Comparison of ENCODE assay signal across 11 cellular contexts in the genomic region with DNA sequence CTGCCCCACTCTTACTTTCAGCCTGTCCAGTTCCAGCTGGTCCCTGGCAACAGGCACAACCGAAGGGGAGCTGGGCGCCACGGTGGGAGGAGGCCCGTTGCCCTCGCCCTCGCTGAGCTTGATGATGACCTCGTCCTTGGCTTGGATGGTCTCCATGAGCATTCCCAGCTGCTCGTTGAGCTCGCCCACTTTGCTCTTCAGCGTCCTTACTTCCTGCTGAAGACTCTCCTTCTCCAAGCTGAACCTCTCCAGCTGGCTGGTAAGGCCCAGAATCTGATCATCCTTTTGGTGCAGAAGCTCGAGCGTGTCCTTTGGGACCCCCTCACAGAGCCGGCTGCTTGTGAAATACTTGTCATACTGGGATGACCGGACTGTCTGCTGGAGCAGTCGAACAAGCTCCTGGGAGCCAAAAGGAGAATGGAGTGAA. TPM values are rescaled to one million over a fixed set of nuclear protein-coding genes. Genes with fewer than 3 reads are reported as not detected.
DNase-seq lines count a peak whose midpoint lies in the region; ATAC-seq, FAIRE-seq and TF ChIP-seq lines count a peak whose summit lies in the region.
"Had no signal": no experiment of that assay in that cellular context is flagged by ENCODE, and none has a peak within 500 bp of the region (broad histone marks: within the 10 kb centered on the region; RNA-seq: fewer than 3 reads in every experiment).

No MANE protein-coding gene starts in this region.

- no peaks in the 10 kb centered on the region for H3K27me3 ChIP-seq in liver (ENCODE audit: control insufficient read depth in 4 of 4, insufficient read depth in 4 of 4, low read length in 3 of 4)
- no peaks in the 10 kb centered on the region for H3K27me3 ChIP-seq in HepG2 (ENCODE audit: control insufficient read depth in 1 of 2, insufficient read depth in 2 of 2, low read length in 2 of 2)
- no peaks in the 10 kb centered on the region for H3K27me3 ChIP-seq in left lung

- POLR2A ChIA-PET in HepG2 (lab: Yijun Ruan, JAX): no interaction called here

- no peak overlapping the region for H3K4me2 ChIP-seq in HepG2 (ENCODE audit: low read depth, low read length)

- H2AFZ ChIP-seq in HepG2 (ENCODE audit: low read length): no peak overlapping the region

- in situ Hi-C loops in HepG2 (cut with HindIII; ENCODE audit: extremely low pct_ligation_motif_present, low pct_unique_long_range_greater_than_20kb): no loop called here

- H3K36me3 ChIP-seq in liver (ENCODE audit: control insufficient read depth in 4 of 4, insufficient read depth in 3 of 4, low read depth in 1 of 4, low read length in 3 of 4) (peaks cover 6 to 48% (median 23%) of the 10 kb centered on the region in 4 donors), HepG2 (replicated peaks in 1 of 2; ENCODE audit: control insufficient read depth in 1 of 2, insufficient read depth in 2 of 2, low read length in 2 of 2) (peaks cover 13 to 24% of the 10 kb centered on the region in 2 experiments; a peak in 4 of 5 replicates), left lung (peaks cover 0 to 82% of the 10 kb centered on the region in 2 donors)

- no peak for TF ChIP-seq POLR2A in HepG2 (IDR thresholded peaks at IDR 0.05; ENCODE audit: insufficient read depth in 1 of 2, low read depth in 2 of 2, low read length in 2 of 2)

- FAIRE-seq in HepG2 (lab: Jason Lieb, UNC): no peak

- peak overlapping the region in 1 of 2 donors; percentile 35 for H3K27ac ChIP-seq in liver (ENCODE audit: low read depth in 1 of 2, low read length in 2 of 2)
- no peak overlapping the region for H3K27ac ChIP-seq in HepG2 (ENCODE audit: extremely low read length, insufficient read depth, low read length)
- peak overlapping the region; percentile 49 to 81 for H3K27ac ChIP-seq in left lung

- ATAC-seq in HepG2 (no peak), left lung (peak; percentile 37), sciatic nerve (peak; percentile 94), HG03280 (IDR thresholded peaks at IDR 0.05; ENCODE audit: unreplicated experiment) (no peak)
- ATAC-seq in activated CD4-positive, CD25-positive, alpha-beta regulatory T cell treated with anti-CD3 and anti-CD28 coated beads, Interleukin-2, amount 50 U/mL, for 24 hours: no peak
- ATAC-seq: Panc1 had no signal

- no peak for TF ChIP-seq RAD21 in liver (IDR thresholded peaks at IDR 0.05)
- TF ChIP-seq RAD21 in HepG2 (CRISPR knock-in tag; IDR thresholded peaks at IDR 0.05): no peak

- intact Hi-C loops in HepG2 (cut with micrococcal nuclease; ENCODE audit: unreplicated experiment) (no loop called here), left lung (cut with DNase I) (no loop called here), sciatic nerve (cut with DNase I) (no loop called here)

- no peaks in the 10 kb centered on the region for H3K79me2 ChIP-seq in HepG2 (ENCODE audit: insufficient read depth, low read length)

- no peak for TF ChIP-seq CTCF in liver (IDR thresholded peaks at IDR 0.05; ENCODE audit: low read depth, low read length, missing input control)
- no peak for TF ChIP-seq CTCF in HepG2 (CRISPR knock-in tag; IDR thresholded peaks at IDR 0.05)
- no peak for TF ChIP-seq CTCF in left lung (IDR thresholded peaks at IDR 0.05)

- H4K20me1 ChIP-seq in HepG2 (ENCODE audit: insufficient read depth, low read length): no peaks in the 10 kb centered on the region

- CTCF ChIA-PET in HepG2 (lab: Yijun Ruan, JAX; ENCODE audit: low intra/inter-chr PET ratio, low total read pairs): no interaction called here

- no peaks in the 10 kb centered on the region for H3K9me3 ChIP-seq in liver (ENCODE audit: control insufficient read depth in 4 of 4, low read length in 3 of 4)
- H3K9me3 ChIP-seq in HepG2 (ENCODE audit: low read length): no peaks in the 10 kb centered on the region
- H3K9me3 ChIP-seq in left lung: no peaks in the 10 kb centered on the region

- WGBS in liver: 83% methylated on average over 15 of the region's 15 CpGs
- WGBS in HepG2 (ENCODE audit: low lambda C conversion rate): 97% methylated on average over 15 of the region's 15 CpGs

- TF ChIP-seq EP300 in HepG2 (IDR thresholded peaks at IDR 0.05; ENCODE audit: low read depth in 2 of 2, low read length in 2 of 2) (no peak), HepG2 (CRISPR knock-in tag; IDR thresholded peaks at IDR 0.05; ENCODE audit: borderline replicate concordance) (no peak)

- H3K9ac ChIP-seq in liver (ENCODE audit: low read depth in 1 of 2, low read length in 2 of 2) (no peak overlapping the region), HepG2 (ENCODE audit: insufficient read depth, low read depth, low read length) (no peak overlapping the region)

- H3K4me1 ChIP-seq in liver (ENCODE audit: control insufficient read depth in 4 of 4, insufficient read depth in 4 of 4, low read length in 3 of 4): peaks cover 3 to 24% (median 15%) of the 10 kb centered on the region in 4 donors
- H3K4me1 ChIP-seq in HepG2 (ENCODE audit: insufficient read depth, low read length): peaks cover under 1% of the 10 kb centered on the region; the same call in 1 of the 2 replicates
- H3K4me1 ChIP-seq in left lung: peaks cover 20 to 43% of the 10 kb centered on the region in 2 donors

- no TSS peak for BruUV-seq in HepG2 (replicated peaks; lab: Mats Ljungman, UMichigan)

- H3K4me3 ChIP-seq in liver (ENCODE audit: low read depth in 1 of 3, low read length in 3 of 3) (no peak overlapping the region), HepG2 (replicated peaks in 1 of 3; ENCODE audit: insufficient read depth in 1 of 3, low read depth in 2 of 3, low read length in 3 of 3) (no peak overlapping the region), left lung (no peak overlapping the region)

- no peak for DNase-seq in HepG2 (ENCODE audit: low spot score)
- DNase-seq in left lung: peak in 1 of 2 donors; percentile 76
- DNase-seq in sciatic nerve (ENCODE audit: low spot score): peak; percentile 72
- DNase-seq in NCI-H774 (lab: John Stamatoyannopoulos, UW): no peak
- no peak for DNase-seq in NCI-H526 (lab: John Stamatoyannopoulos, UW)
- DNase-seq: NCI-H2171 treated with DMSO at 0.1 percent for 48 hours, T1000 had no signal

TF ChIP-seq in liver, 16 proteins besides CTCF, POLR2A, EP300 and RAD21 (continues in another document):
- no peak for TF ChIP-seq GABPA (IDR thresholded peaks at IDR 0.05 in 1 of 2, conservative IDR thresholded peaks at IDR 0.05 in 1 of 2)
- TF ChIP-seq NR2F2 (IDR thresholded peaks at IDR 0.05): peak; percentile 72
- TF ChIP-seq JUND (IDR thresholded peaks at IDR 0.05): no peak

RNA-seq across cellular contexts. Expression of a gene that starts 53.4 kb away (rescaled TPM):
- total RNA-seq in liver (100 to 1,000 TPM in 1 of 2 donors, 1 to 10 TPM in 1; 8.4 to 119 TPM), HepG2 (2016; rRNA removed; fragmentation: Illumina TruSeq; extraction: Trizol) (7.9 and 10.1 TPM in 2 replicates), left lung (10 to 100 TPM; 56.2 to 64.9 TPM), sciatic nerve (103 TPM)
- polyA plus RNA-seq in liver (10 to 100 TPM; 18.7 to 25.2 TPM), HepG2 (2011; rRNA removed) (14.4 and 18.8 TPM in 2 replicates)
- 4.1 and 5.1 TPM in 2 replicates for total RNA-seq in HepG2 (2016; cell fraction: cytosol; rRNA removed; fragmentation: Illumina TruSeq; extraction: Trizol; ENCODE audit: low read depth)
- total RNA-seq in HepG2 (2016; cell fraction: insoluble cytoplasmic fraction; rRNA removed; fragmentation: Illumina TruSeq; extraction: Trizol): 7.4 and 10.4 TPM in 2 replicates
- 4.5 and 5.3 TPM in 2 replicates for total RNA-seq in HepG2 (2016; cell fraction: membrane; rRNA removed; fragmentation: Illumina TruSeq; extraction: Trizol)
- total RNA-seq in HepG2 (2016; cell fraction: nucleus; rRNA removed; fragmentation: Illumina TruSeq; extraction: Trizol): 12.1 and 12.6 TPM in 2 replicates
- polyA plus RNA-seq in HepG2 (2011; cell fraction: cytosol; rRNA removed): 8.9 and 11.2 TPM in 2 replicates
- polyA plus RNA-seq in HepG2 (2011; cell fraction: nucleus; rRNA removed): 36.0 and 41.0 TPM in 2 replicates
- polyA plus RNA-seq in HepG2 (2012): 7.6 and 13.3 TPM in 2 replicates
- 0.70 and 0.78 TPM in 2 replicates for polyA plus RNA-seq in HepG2 (2016; cell fraction: cytosol; fragmentation: Illumina TruSeq; extraction: Trizol; ENCODE audit: low read depth)
- polyA plus RNA-seq in HepG2 (2016; cell fraction: insoluble cytoplasmic fraction; fragmentation: Illumina TruSeq; extraction: Trizol; ENCODE audit: low read depth): 5.9 and 9.0 TPM in 2 replicates
- polyA plus RNA-seq in HepG2 (2016; cell fraction: membrane; fragmentation: Illumina TruSeq; extraction: Trizol; ENCODE audit: low read depth): 1.7 and 1.9 TPM in 2 replicates
- polyA plus RNA-seq in HepG2 (2016; cell fraction: nucleus; fragmentation: Illumina TruSeq; extraction: Trizol; ENCODE audit: insufficient read depth, low read depth): 16.5 and 18.2 TPM in 2 replicates
- 27.1 and 31.4 TPM in 2 replicates for polyA minus RNA-seq in HepG2 (2011; rRNA and poly(A)+ RNA removed; ENCODE audit: low replicate concordance)
- polyA minus RNA-seq in HepG2 (2011; cell fraction: cytosol; rRNA and poly(A)+ RNA removed): 8.7 and 10.4 TPM in 2 replicates
- 28.2 and 32.3 TPM in 2 replicates for polyA minus RNA-seq in HepG2 (2011; cell fraction: nucleus; rRNA and poly(A)+ RNA removed)

Comparison
In these comparisons a context has a peak if more than half of its experiments do, and no peak if none do; other contexts are left out.
1. ATAC-seq: peak in left lung (single experiment) and sciatic nerve (single experiment); none in HepG2 (single experiment), activated CD4-positive, CD25-positive, alpha-beta regulatory T cell treated with anti-CD3 and anti-CD28 coated beads, Interleukin-2, amount 50 U/mL, for 24 hours (0 of 2) and HG03280 (single experiment).